In the genomic region with DNA sequence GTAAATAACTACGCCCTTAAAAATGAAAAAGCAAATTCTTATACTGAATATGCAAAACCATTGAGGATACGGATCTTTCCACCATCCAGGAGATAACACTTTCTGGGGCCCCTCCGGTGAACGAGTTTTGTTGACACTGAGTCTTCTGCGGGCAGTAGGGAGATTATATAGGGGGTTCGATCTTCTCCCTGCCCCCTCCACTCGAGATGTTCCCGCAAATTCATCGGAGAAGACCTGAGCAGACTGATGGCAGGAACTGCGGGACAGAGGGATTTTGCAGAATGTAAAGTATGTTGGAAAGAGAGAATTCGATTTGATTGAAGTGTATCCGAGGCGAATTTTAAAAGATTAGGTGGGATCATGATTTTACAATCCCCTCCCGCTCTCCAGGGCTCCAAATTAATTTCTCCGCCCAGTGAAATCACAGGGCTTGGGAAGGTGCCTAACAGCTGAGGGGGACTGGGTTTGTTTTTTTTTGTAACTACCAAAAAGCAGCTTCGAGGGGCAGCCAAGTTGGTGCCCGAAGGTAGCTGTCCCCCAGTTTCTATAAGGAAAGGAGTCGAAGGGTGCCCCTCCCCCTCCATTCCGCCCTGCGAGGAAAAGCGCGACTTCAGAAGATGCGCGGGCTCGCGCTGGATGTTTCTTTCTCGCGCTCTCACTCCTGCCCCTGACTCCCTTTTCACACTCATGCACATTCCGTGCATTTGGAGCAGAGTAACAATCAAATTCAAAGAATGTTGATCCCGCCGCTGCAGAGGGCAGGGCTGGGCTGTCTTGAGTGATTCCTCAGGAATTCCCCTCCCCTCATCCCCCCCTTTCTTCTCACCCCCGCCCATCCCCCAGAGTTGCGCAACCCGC, we compare ENCODE assay signal across 8 cellular contexts. TPM values are rescaled to one million over a fixed set of nuclear protein-coding genes. Genes with fewer than 3 reads are reported as not detected.
A peak's percentile ranks its signal among the peaks of the same experiment; 100 is the strongest.
DNase-seq lines count a peak whose midpoint lies in the region; TF ChIP-seq lines count a peak whose summit lies in the region.

No MANE protein-coding gene starts in this region.

- no peak overlapping the region for H3K27ac ChIP-seq in muscle layer of duodenum (ENCODE audit: low read length)
- no peak overlapping the region for H3K27ac ChIP-seq in SJCRH30

- H3K27me3 ChIP-seq in muscle layer of duodenum (ENCODE audit: low read depth, low read length) (peaks cover 8% of the 10 kb centered on the region), SJCRH30 (no peaks in the 10 kb centered on the region)

- H3K9me3 Mint-ChIP-seq in chondrocyte (ENCODE audit: low read depth): no peaks in the 10 kb centered on the region

- peak overlapping the region; percentile 64 for H3K4me3 Mint-ChIP-seq in chondrocyte (ENCODE audit: unreplicated experiment)

- H3K36me3 Mint-ChIP-seq in chondrocyte (ENCODE audit: low read depth): no peaks in the 10 kb centered on the region

- H3K4me1 ChIP-seq in muscle layer of duodenum (ENCODE audit: control insufficient read depth in 1 of 2, insufficient read depth in 2 of 2, low read length in 2 of 2) (peaks cover 0 to 11% of the 10 kb centered on the region in 2 donors), SJCRH30 (no peaks in the 10 kb centered on the region)

- H3K9me3 ChIP-seq in muscle layer of duodenum (ENCODE audit: control insufficient read depth in 1 of 2, low read length in 2 of 2): no peaks in the 10 kb centered on the region
- H3K9me3 ChIP-seq in SJCRH30 (replicated peaks): no peaks in the 10 kb centered on the region

- H3K36me3 ChIP-seq in muscle layer of duodenum (ENCODE audit: control insufficient read depth in 1 of 2, insufficient read depth in 2 of 2, low read length in 2 of 2) (no peaks in the 10 kb centered on the region), SJCRH30 (no peaks in the 10 kb centered on the region)

- peaks cover 51% of the 10 kb centered on the region for H3K27me3 Mint-ChIP-seq in chondrocyte (ENCODE audit: low read depth)

- H3K27ac Mint-ChIP-seq in chondrocyte (ENCODE audit: unreplicated experiment): peak overlapping the region; percentile 30

- H3K4me1 Mint-ChIP-seq in chondrocyte (ENCODE audit: low read depth): peaks cover 13% of the 10 kb centered on the region

- no peak for TF ChIP-seq CTCF in chondrocyte (IDR thresholded peaks at IDR 0.05)

- peak; percentile 68 for DNase-seq in ELF-1 (ENCODE audit: low read depth, low spot score)
- DNase-seq in NCI-H226: peak; percentile 39
- no peak for DNase-seq in chondrocyte (ENCODE audit: low spot score)
- no peak for DNase-seq in NCI-H128 (lab: John Stamatoyannopoulos, UW; ENCODE audit: unreplicated experiment)
- no peak for DNase-seq in NCI-H2171 treated with DMSO at 0.1 percent for 48 hours (lab: John Stamatoyannopoulos, UW)
- DNase-seq in SJCRH30: no peak
- DNase-seq in superior temporal gyrus (ENCODE audit: extremely low spot score): no peak

- peak overlapping the region; percentile 39 to 58 for H3K4me3 ChIP-seq in muscle layer of duodenum (ENCODE audit: low read depth in 1 of 2, low read length in 2 of 2)
- no peak overlapping the region for H3K4me3 ChIP-seq in SJCRH30

RNA-seq across cellular contexts. Expression of a gene that starts 1.2 kb away (rescaled TPM):
- 0.10 to 0.15 TPM in 2 of 3 replicates, not detected in the other for total RNA-seq in chondrocyte
- total RNA-seq in SJCRH30 (2014; rRNA removed; shearing (Covaris generic)): 0.06 TPM in 1 of 2 replicates, not detected in the other

RNA-seq across cellular contexts. Expression of a gene that starts 51.8 kb away (rescaled TPM):
- not detected in 3 replicates for total RNA-seq in chondrocyte
- not detected in 2 replicates for total RNA-seq in SJCRH30 (2014; rRNA removed; shearing (Covaris generic))

RNA-seq across cellular contexts. Expression of a gene that starts 59.5 kb away (rescaled TPM):
- 10.5 to 11.8 TPM (median 11.2 TPM) in 3 replicates for total RNA-seq in chondrocyte
- total RNA-seq in SJCRH30 (2014; rRNA removed; shearing (Covaris generic)): 63.9 and 70.5 TPM in 2 replicates

Comparison
In these comparisons a context has a peak if more than half of its experiments do, and no peak if none do; other contexts are left out.
1. DNase-seq: peak in ELF-1 (single experiment) and NCI-H226 (single experiment); none in chondrocyte (single experiment), NCI-H128 (single experiment), NCI-H2171 treated with DMSO at 0.1 percent for 48 hours (single experiment), SJCRH30 (0 of 2) and superior temporal gyrus (single experiment).